In the genomic region with DNA sequence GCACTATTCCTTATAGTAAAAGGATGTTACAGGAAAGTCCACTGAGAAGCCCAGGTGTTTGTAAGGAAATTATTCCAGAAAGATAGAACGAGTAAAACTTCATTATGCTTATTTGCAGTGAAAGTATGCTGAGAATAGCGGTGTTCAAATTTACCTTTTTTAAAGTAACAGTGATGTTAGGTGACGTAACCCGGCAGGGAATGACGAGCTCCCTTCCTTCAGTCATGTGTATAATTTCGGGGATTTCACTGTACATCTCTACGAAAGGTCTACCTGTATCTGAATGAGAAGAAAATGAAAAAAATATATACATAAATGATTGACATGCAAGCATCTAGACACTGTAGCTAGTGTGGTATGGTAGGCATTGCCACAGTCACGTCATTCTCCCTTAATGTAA, we compare ENCODE assay signal across 26 cellular contexts. TPM values are rescaled to one million over a fixed set of nuclear protein-coding genes. Genes with fewer than 3 reads are reported as not detected.
"Had no signal": no experiment of that assay in that cellular context is flagged by ENCODE, and none has a peak within 500 bp of the region (broad histone marks: within the 10 kb centered on the region; RNA-seq: fewer than 3 reads in every experiment).

No MANE protein-coding gene starts in this region.

- H3K36me3 Mint-ChIP-seq: natural killer cell treated with Interleukin-12 subunit alpha and Interleukin-12 subunit beta and Interleukin-15 and Interleukin-18, amount 100 ng/mL, for 72 hours had no signal

- ATAC-seq: foreskin keratinocyte; gastroesophageal sphincter; heart left ventricle; left ventricle myocardium superior; lower lobe of right lung; mucosa of descending colon; natural killer cell treated with Interleukin-12 subunit alpha and Interleukin-12 subunit beta and Interleukin-15 and Interleukin-18, amount 100 ng/mL, for 72 hours; psoas muscle; right cardiac atrium; stimulated activated naive B cell treated with anti-CD40 and anti-IgM and Interleukin-4, amounts not matched to agents 10 μg/mL and 1 μg/mL and 100 μg/mL, for 72 hours had no signal

- H3K4me3 Mint-ChIP-seq: dendritic cell treated with granulocyte-macrophage colony-stimulating factor and Interleukin-4, amounts not matched to agents 40 ng/mL and 50 ng/mL, for 4 days; endodermal cell; naive B cell; natural killer cell treated with Interleukin-12 subunit alpha and Interleukin-12 subunit beta and Interleukin-15 and Interleukin-18, amount 100 ng/mL, for 72 hours; neural crest cell; stimulated activated naive B cell treated with anti-CD40 and anti-IgM and Interleukin-4, amounts not matched to agents 10 μg/mL and 1 μg/mL and 100 μg/mL, for 72 hours; stimulated activated naive CD8-positive, alpha-beta T cell treated with anti-CD3 and anti-CD28 coated beads, Interleukin-15, Interleukin-2, amounts not matched to agents 100 ng/mL and 50 ng/mL, for 24 hours had no signal

- H3K36me3 ChIP-seq: gastroesophageal sphincter, thoracic aorta, tibial nerve had no signal

- H3K79me2 ChIP-seq: hepatocyte, parathyroid adenoma had no signal

- H3K27me3 ChIP-seq: esophagus muscularis mucosa, heart left ventricle, hepatocyte, tibial nerve, upper lobe of left lung had no signal

- H3K4me1 ChIP-seq: foreskin keratinocyte, gastroesophageal sphincter, lower lobe of right lung, parathyroid adenoma, psoas muscle had no signal

- H3K4me2 ChIP-seq: hepatocyte had no signal

- H2AFZ ChIP-seq: hepatocyte, parathyroid adenoma had no signal

- DNase-seq: effector CD8-positive, alpha-beta T cell; foreskin keratinocyte; heart left ventricle; left ventricle myocardium superior; lower lobe of right lung; mucosa of descending colon; naive B cell; psoas muscle; right cardiac atrium; stimulated activated CD4-positive, alpha-beta T cell treated with anti-CD3 and anti-CD28 coated beads, Interleukin-15, amount 100 ng/mL, for 24 hours; stimulated activated CD4-positive, alpha-beta T cell treated with anti-CD3 and anti-CD28 coated beads, Interleukin-2, amount 100 ng/mL, for 48 hours; stimulated activated naive B cell treated with anti-CD40 and anti-IgM and Interleukin-4, amounts not matched to agents 10 μg/mL and 1 μg/mL and 100 μg/mL, for 72 hours; upper lobe of left lung had no signal

- H3K27ac Mint-ChIP-seq: dendritic cell treated with granulocyte-macrophage colony-stimulating factor and Interleukin-4, amounts not matched to agents 40 ng/mL and 50 ng/mL, for 4 days; endodermal cell; natural killer cell treated with Interleukin-12 subunit alpha and Interleukin-12 subunit beta and Interleukin-15 and Interleukin-18, amount 100 ng/mL, for 72 hours; stimulated activated naive B cell treated with anti-CD40 and anti-IgM and Interleukin-4, amounts not matched to agents 10 μg/mL and 1 μg/mL and 100 μg/mL, for 72 hours; stimulated activated naive CD8-positive, alpha-beta T cell treated with anti-CD3 and anti-CD28 coated beads, Interleukin-15, Interleukin-2, amounts not matched to agents 100 ng/mL and 50 ng/mL, for 24 hours had no signal

- H3K9ac ChIP-seq: parathyroid adenoma had no signal

- H3K9me3 ChIP-seq: lower lobe of right lung, mucosa of descending colon, psoas muscle, thoracic aorta, upper lobe of left lung had no signal

- H3K4me1 Mint-ChIP-seq: stimulated activated naive B cell treated with anti-CD40 and anti-IgM and Interleukin-4, amounts not matched to agents 10 μg/mL and 1 μg/mL and 100 μg/mL, for 72 hours had no signal

- H3K27ac ChIP-seq: esophagus muscularis mucosa, foreskin keratinocyte, gastroesophageal sphincter, heart left ventricle, hepatocyte, lower lobe of right lung, parathyroid adenoma, psoas muscle, skin epidermis, thoracic aorta, tibial nerve, upper lobe of left lung had no signal

- H3K4me3 ChIP-seq: esophagus muscularis mucosa, gastroesophageal sphincter, heart left ventricle, hepatocyte, lower lobe of right lung, mucosa of descending colon, psoas muscle, skin epidermis, thoracic aorta, tibial nerve, upper lobe of left lung had no signal

- H3K9me3 Mint-ChIP-seq: dendritic cell treated with granulocyte-macrophage colony-stimulating factor and Interleukin-4, amounts not matched to agents 40 ng/mL and 50 ng/mL, for 4 days; natural killer cell treated with Interleukin-12 subunit alpha and Interleukin-12 subunit beta and Interleukin-15 and Interleukin-18, amount 100 ng/mL, for 72 hours; neural crest cell; stimulated activated naive CD8-positive, alpha-beta T cell treated with anti-CD3 and anti-CD28 coated beads, Interleukin-15, Interleukin-2, amounts not matched to agents 100 ng/mL and 50 ng/mL, for 24 hours had no signal

RNA-seq across cellular contexts. Expression of gene FLT1, which starts 56.9 kb away (rescaled TPM):
- total RNA-seq: foreskin keratinocyte, neural crest cell, osteoblast had no signal
- polyA plus RNA-seq: foreskin keratinocyte had no signal
